Comparison of ENCODE assay signal across 1 cellular context in genomic region chr3:23915537-23916108, GRCh38.
TF ChIP-seq lines count a peak whose summit lies in the region.

No MANE protein-coding gene starts in this region.

TF ChIP-seq in K562, 482 proteins besides CTCF, POLR2A, EP300 and RAD21 (continued from another document and continues in another):
- TF ChIP-seq, protein P1, sequence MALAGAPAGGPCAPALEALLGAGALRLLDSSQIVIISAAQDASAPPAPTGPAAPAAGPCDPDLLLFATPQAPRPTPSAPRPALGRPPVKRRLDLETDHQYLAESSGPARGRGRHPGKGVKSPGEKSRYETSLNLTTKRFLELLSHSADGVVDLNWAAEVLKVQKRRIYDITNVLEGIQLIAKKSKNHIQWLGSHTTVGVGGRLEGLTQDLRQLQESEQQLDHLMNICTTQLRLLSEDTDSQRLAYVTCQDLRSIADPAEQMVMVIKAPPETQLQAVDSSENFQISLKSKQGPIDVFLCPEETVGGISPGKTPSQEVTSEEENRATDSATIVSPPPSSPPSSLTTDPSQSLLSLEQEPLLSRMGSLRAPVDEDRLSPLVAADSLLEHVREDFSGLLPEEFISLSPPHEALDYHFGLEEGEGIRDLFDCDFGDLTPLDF (CRISPR knock-in tag; IDR thresholded peaks at IDR 0.05): no peak
- TF ChIP-seq, protein P2, sequence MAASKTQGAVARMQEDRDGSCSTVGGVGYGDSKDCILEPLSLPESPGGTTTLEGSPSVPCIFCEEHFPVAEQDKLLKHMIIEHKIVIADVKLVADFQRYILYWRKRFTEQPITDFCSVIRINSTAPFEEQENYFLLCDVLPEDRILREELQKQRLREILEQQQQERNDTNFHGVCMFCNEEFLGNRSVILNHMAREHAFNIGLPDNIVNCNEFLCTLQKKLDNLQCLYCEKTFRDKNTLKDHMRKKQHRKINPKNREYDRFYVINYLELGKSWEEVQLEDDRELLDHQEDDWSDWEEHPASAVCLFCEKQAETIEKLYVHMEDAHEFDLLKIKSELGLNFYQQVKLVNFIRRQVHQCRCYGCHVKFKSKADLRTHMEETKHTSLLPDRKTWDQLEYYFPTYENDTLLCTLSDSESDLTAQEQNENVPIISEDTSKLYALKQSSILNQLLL (CRISPR knock-in tag; IDR thresholded peaks at IDR 0.05; ENCODE audit: borderline replicate concordance): no peak
- no peak for TF ChIP-seq ARID4B (CRISPR knock-in tag; IDR thresholded peaks at IDR 0.05)
- no peak for TF ChIP-seq XRCC4 (IDR thresholded peaks at IDR 0.05; ENCODE audit: extremely low read depth, insufficient read depth, insufficient read length)
- TF ChIP-seq MTA3 (IDR thresholded peaks at IDR 0.05; ENCODE audit: borderline replicate concordance): no peak
- TF ChIP-seq ZNF696 (CRISPR knock-in tag; conservative IDR thresholded peaks at IDR 0.05): no peak
- TF ChIP-seq RFX1 (IDR thresholded peaks at IDR 0.05): no peak
- TF ChIP-seq RAD51 (IDR thresholded peaks at IDR 0.05; ENCODE audit: borderline replicate concordance, low read depth): no peak
- TF ChIP-seq ASH1L (IDR thresholded peaks at IDR 0.05; ENCODE audit: borderline replicate concordance, low read depth, partially characterized antibody): no peak
- no peak for TF ChIP-seq NFIX (CRISPR knock-in tag; IDR thresholded peaks at IDR 0.05; ENCODE audit: low read depth)
- TF ChIP-seq ZNF384 (IDR thresholded peaks at IDR 0.05; ENCODE audit: low read depth, low read length): no peak
- TF ChIP-seq SMAD2 (IDR thresholded peaks at IDR 0.05; ENCODE audit: low read depth, low read length): no peak
- TF ChIP-seq SUPT5H (IDR thresholded peaks at IDR 0.05): no peak
- TF ChIP-seq BACH1 (tag; IDR thresholded peaks at IDR 0.05): no peak
- no peak for TF ChIP-seq TFAP4 (CRISPR knock-in tag; IDR thresholded peaks at IDR 0.05; ENCODE audit: borderline replicate concordance)
- TF ChIP-seq RNF219 (CRISPR knock-in tag; IDR thresholded peaks at IDR 0.05): no peak
- no peak for TF ChIP-seq NFRKB (IDR thresholded peaks at IDR 0.05; ENCODE audit: low read depth)
- TF ChIP-seq, protein P3, sequence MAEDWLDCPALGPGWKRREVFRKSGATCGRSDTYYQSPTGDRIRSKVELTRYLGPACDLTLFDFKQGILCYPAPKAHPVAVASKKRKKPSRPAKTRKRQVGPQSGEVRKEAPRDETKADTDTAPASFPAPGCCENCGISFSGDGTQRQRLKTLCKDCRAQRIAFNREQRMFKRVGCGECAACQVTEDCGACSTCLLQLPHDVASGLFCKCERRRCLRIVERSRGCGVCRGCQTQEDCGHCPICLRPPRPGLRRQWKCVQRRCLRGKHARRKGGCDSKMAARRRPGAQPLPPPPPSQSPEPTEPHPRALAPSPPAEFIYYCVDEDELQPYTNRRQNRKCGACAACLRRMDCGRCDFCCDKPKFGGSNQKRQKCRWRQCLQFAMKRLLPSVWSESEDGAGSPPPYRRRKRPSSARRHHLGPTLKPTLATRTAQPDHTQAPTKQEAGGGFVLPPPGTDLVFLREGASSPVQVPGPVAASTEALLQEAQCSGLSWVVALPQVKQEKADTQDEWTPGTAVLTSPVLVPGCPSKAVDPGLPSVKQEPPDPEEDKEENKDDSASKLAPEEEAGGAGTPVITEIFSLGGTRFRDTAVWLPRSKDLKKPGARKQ (CRISPR knock-in tag; IDR thresholded peaks at IDR 0.05): no peak
- no peak for TF ChIP-seq KLF6 (CRISPR knock-in tag; IDR thresholded peaks at IDR 0.05; ENCODE audit: borderline replicate concordance)
- TF ChIP-seq PTBP1 (IDR thresholded peaks at IDR 0.05; ENCODE audit: low read depth, low read length): no peak
- TF ChIP-seq CEBPG (CRISPR knock-in tag; IDR thresholded peaks at IDR 0.05): no peak
- no peak for TF ChIP-seq CEBPG (tag; conservative IDR thresholded peaks at IDR 0.05 in 1 of 2, IDR thresholded peaks at IDR 0.05 in 1 of 2)
- no peak for TF ChIP-seq E2F4 (CRISPR knock-in tag; IDR thresholded peaks at IDR 0.05; ENCODE audit: low read depth)
- TF ChIP-seq NFE2 (IDR thresholded peaks at IDR 0.05; ENCODE audit: low read depth): no peak
- TF ChIP-seq, protein P4, sequence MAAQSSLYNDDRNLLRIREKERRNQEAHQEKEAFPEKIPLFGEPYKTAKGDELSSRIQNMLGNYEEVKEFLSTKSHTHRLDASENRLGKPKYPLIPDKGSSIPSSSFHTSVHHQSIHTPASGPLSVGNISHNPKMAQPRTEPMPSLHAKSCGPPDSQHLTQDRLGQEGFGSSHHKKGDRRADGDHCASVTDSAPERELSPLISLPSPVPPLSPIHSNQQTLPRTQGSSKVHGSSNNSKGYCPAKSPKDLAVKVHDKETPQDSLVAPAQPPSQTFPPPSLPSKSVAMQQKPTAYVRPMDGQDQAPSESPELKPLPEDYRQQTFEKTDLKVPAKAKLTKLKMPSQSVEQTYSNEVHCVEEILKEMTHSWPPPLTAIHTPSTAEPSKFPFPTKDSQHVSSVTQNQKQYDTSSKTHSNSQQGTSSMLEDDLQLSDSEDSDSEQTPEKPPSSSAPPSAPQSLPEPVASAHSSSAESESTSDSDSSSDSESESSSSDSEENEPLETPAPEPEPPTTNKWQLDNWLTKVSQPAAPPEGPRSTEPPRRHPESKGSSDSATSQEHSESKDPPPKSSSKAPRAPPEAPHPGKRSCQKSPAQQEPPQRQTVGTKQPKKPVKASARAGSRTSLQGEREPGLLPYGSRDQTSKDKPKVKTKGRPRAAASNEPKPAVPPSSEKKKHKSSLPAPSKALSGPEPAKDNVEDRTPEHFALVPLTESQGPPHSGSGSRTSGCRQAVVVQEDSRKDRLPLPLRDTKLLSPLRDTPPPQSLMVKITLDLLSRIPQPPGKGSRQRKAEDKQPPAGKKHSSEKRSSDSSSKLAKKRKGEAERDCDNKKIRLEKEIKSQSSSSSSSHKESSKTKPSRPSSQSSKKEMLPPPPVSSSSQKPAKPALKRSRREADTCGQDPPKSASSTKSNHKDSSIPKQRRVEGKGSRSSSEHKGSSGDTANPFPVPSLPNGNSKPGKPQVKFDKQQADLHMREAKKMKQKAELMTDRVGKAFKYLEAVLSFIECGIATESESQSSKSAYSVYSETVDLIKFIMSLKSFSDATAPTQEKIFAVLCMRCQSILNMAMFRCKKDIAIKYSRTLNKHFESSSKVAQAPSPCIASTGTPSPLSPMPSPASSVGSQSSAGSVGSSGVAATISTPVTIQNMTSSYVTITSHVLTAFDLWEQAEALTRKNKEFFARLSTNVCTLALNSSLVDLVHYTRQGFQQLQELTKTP (IDR thresholded peaks at IDR 0.05; ENCODE audit: low read depth in 1 of 2, partially characterized antibody in 2 of 2): peak in 1 of 2 experiments; percentile 47
- no peak for TF ChIP-seq NR2F6 (CRISPR knock-in tag; IDR thresholded peaks at IDR 0.05)
- no peak for TF ChIP-seq SRSF3 (IDR thresholded peaks at IDR 0.05; ENCODE audit: insufficient read depth, low read length)
- TF ChIP-seq KDM4B (IDR thresholded peaks at IDR 0.05; ENCODE audit: borderline replicate concordance in 2 of 2, low read depth in 1 of 2): no peak
- no peak for TF ChIP-seq CBX2 (IDR thresholded peaks at IDR 0.05; ENCODE audit: insufficient read depth, low read length, poor library complexity, severe bottlenecking)
- TF ChIP-seq MEF2D (tag; conservative IDR thresholded peaks at IDR 0.05; ENCODE audit: low read depth): no peak
- no peak for TF ChIP-seq XRCC3 (IDR thresholded peaks at IDR 0.05)
